Comparison of ENCODE assay signal across 26 cellular contexts in the genomic region with DNA sequence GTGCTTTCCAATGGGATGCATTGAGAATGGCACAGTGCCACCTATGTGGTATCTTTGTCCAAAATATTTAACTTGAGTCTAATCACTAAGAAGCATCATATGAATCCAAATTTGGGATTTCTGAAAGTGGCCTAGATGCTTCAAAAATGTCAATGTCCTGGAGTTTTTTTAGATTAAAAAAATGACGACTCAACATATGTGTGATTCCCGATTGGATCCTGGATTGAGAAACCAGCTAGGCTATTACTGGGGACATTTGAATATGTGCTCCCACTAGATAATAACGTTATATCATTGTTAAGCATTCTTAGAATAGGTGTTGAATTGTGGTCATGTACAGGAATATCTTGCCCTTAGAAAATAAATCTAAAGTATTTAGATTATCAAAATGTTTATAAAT.
"Had no signal": no experiment of that assay in that cellular context is flagged by ENCODE, and none has a peak within 500 bp of the region (broad histone marks: within the 10 kb centered on the region; RNA-seq: fewer than 3 reads in every experiment).

No MANE protein-coding gene starts in this region.

- H3K9me3 ChIP-seq: stomach, suprapubic skin, testis, thoracic aorta, thyroid gland, tibial artery, tibial nerve, transverse colon, upper lobe of left lung, upper lobe of right lung, uterus, vagina had no signal

- H3K27me3 ChIP-seq: stomach, suprapubic skin, testis, thyroid gland, tibial artery, tibial nerve, transverse colon, upper lobe of left lung, upper lobe of right lung, uterus, vagina had no signal

- H3K36me3 ChIP-seq: stomach, suprapubic skin, thoracic aorta, thyroid gland, tibial artery, tibial nerve, transverse colon, upper lobe of left lung, upper lobe of right lung, uterus, vagina had no signal

- DNase-seq: stimulated activated CD4-positive, alpha-beta T cell treated with anti-CD3 and anti-CD28 coated beads, Interleukin-2, amount 100 ng/mL, for 48 hours; stimulated activated CD4-positive, alpha-beta T cell treated with anti-CD3 and anti-CD28 coated beads, Interleukin-4, amount 100 ng/mL, for 1 hour; stimulated activated CD4-positive, alpha-beta T cell treated with anti-CD3 and anti-CD28 coated beads, Interleukin-4, amount 100 ng/mL, for 24 hours; stimulated activated CD4-positive, alpha-beta T cell treated with anti-CD3 and anti-CD28 coated beads, Interleukin-4, amount 100 ng/mL, for 4 hours; stimulated activated CD8-positive, alpha-beta memory T cell treated with anti-CD3 and anti-CD28 coated beads, Interleukin-4, amount 100 ng/mL, for 48 hours; stimulated activated naive B cell treated with anti-CD40 and anti-IgM and Interleukin-4, amounts not matched to agents 10 μg/mL and 1 μg/mL and 100 μg/mL, for 72 hours; stimulated activated naive CD4-positive, alpha-beta T cell; stimulated activated naive CD4-positive, alpha-beta T cell treated with Interleukin-2 at 50 U/mL for 16 hours; stimulated activated naive CD8-positive, alpha-beta T cell treated with anti-CD3 and anti-CD28 coated beads, Interleukin-15, amount 100 ng/mL, for 72 hours; stimulated activated naive CD8-positive, alpha-beta T cell treated with anti-CD3 and anti-CD28 coated beads, Interleukin-15, Interleukin-2, amounts not matched to agents 100 U/mL and 50 U/mL, for 24 hours; stomach; testis; thyroid gland; tibial artery; transverse colon; trophoblast cell; upper lobe of left lung; upper lobe of right lung; uterus had no signal

- H3K4me1 ChIP-seq: stomach, suprapubic skin, testis, tibial artery, tibial nerve, transverse colon, upper lobe of left lung, upper lobe of right lung, uterus, vagina had no signal

- H3K27ac ChIP-seq: stomach, suprapubic skin, testis, thoracic aorta, thyroid gland, tibial artery, tibial nerve, transverse colon, upper lobe of left lung, upper lobe of right lung, uterus, vagina had no signal

- H3K4me3 ChIP-seq: stomach, suprapubic skin, testis, thoracic aorta, thyroid gland, tibial artery, tibial nerve, transverse colon, upper lobe of left lung, upper lobe of right lung, uterus, vagina had no signal

- FAIRE-seq: urothelium cell line had no signal

- ATAC-seq: stimulated activated effector memory CD8-positive, alpha-beta T cell treated with anti-CD3 and anti-CD28 coated beads, Interleukin-12 subunit alpha, Interleukin-12 subunit beta, amount 100 ng/mL, for 72 hours; stimulated activated memory B cell treated with anti-CD40 and anti-IgM and Interleukin-4, amounts not matched to agents 10 μg/mL and 1 μg/mL and 100 μg/mL, for 72 hours; stimulated activated naive B cell treated with anti-CD40 and anti-IgM and Interleukin-4, amounts not matched to agents 10 μg/mL and 1 μg/mL and 100 μg/mL, for 72 hours; stimulated activated naive CD8-positive, alpha-beta T cell treated with anti-CD3 and anti-CD28 coated beads, Interleukin-15, amount 100 ng/mL, for 72 hours; stimulated activated naive CD8-positive, alpha-beta T cell treated with anti-CD3 and anti-CD28 coated beads, Interleukin-15, Interleukin-2, amounts not matched to agents 100 U/mL and 50 U/mL, for 24 hours; upper lobe of right lung had no signal
